In genomic region chr13:26222523-26223046, GRCh38 we compare ENCODE assay signal across 8 cellular contexts.
A peak's percentile ranks its signal among the peaks of the same experiment; 100 is the strongest.
DNase-seq lines count a peak whose midpoint lies in the region; ATAC-seq and TF ChIP-seq lines count a peak whose summit lies in the region.

No MANE protein-coding gene starts in this region.

- ATAC-seq in GM19351 (IDR thresholded peaks at IDR 0.05; ENCODE audit: unreplicated experiment): peak; percentile 36
- ATAC-seq in HG03439 (IDR thresholded peaks at IDR 0.05; ENCODE audit: unreplicated experiment): peak; percentile 53
- peak; percentile 46 for ATAC-seq in activated naive CD8-positive, alpha-beta T cell treated with anti-CD3 and anti-CD28 coated beads, Interleukin-2, amount 50 U/mL, for 24 hours

- peaks cover 24% of the 10 kb centered on the region for H3K36me3 Mint-ChIP-seq in activated naive CD8-positive, alpha-beta T cell treated with anti-CD3 and anti-CD28 coated beads, Interleukin-2, amount 50 U/mL, for 24 hours (ENCODE audit: low read depth)

- H3K4me3 Mint-ChIP-seq in activated naive CD8-positive, alpha-beta T cell treated with anti-CD3 and anti-CD28 coated beads, Interleukin-2, amount 50 U/mL, for 24 hours: peak overlapping the region; percentile 97

- H3K4me3 ChIP-seq in AG10803 (ENCODE audit: low read length): peak overlapping the region; percentile 94
- peak overlapping the region; percentile 84 for H3K4me3 ChIP-seq in iPS-20b (ENCODE audit: low read length)
- peak overlapping the region; percentile 71 to 94 for H3K4me3 ChIP-seq in stomach smooth muscle (ENCODE audit: low read length in 2 of 2)

- H3K27me3 ChIP-seq in iPS-20b (ENCODE audit: insufficient read depth, low read length): peaks cover 7% of the 10 kb centered on the region; the same call in 1 of the 2 replicates
- no peaks in the 10 kb centered on the region for H3K27me3 ChIP-seq in stomach smooth muscle (ENCODE audit: control insufficient read depth in 1 of 2, insufficient read depth in 2 of 2, low read length in 2 of 2)

- H3K27ac ChIP-seq in iPS-20b (ENCODE audit: low read length): peak overlapping the region; percentile 91
- H3K27ac ChIP-seq in stomach smooth muscle (ENCODE audit: low read length): peak overlapping the region; percentile 92

- DNase-seq in AG10803 (ENCODE audit: low read depth): no peak
- no peak for DNase-seq in activated naive CD8-positive, alpha-beta T cell treated with anti-CD3 and anti-CD28 coated beads, Interleukin-2, amount 50 U/mL, for 24 hours
- no peak for DNase-seq in HK-2 (ENCODE audit: unreplicated experiment)
- no peak for DNase-seq in stimulated activated naive CD4-positive, alpha-beta T cell (lab: John Stamatoyannopoulos, UW)

- H3K27ac Mint-ChIP-seq in activated naive CD8-positive, alpha-beta T cell treated with anti-CD3 and anti-CD28 coated beads, Interleukin-2, amount 50 U/mL, for 24 hours: peak overlapping the region; percentile 96

- peaks cover 37% of the 10 kb centered on the region for H3K4me1 Mint-ChIP-seq in activated naive CD8-positive, alpha-beta T cell treated with anti-CD3 and anti-CD28 coated beads, Interleukin-2, amount 50 U/mL, for 24 hours

- H3K27me3 Mint-ChIP-seq in activated naive CD8-positive, alpha-beta T cell treated with anti-CD3 and anti-CD28 coated beads, Interleukin-2, amount 50 U/mL, for 24 hours: no peaks in the 10 kb centered on the region

- no peaks in the 10 kb centered on the region for H3K9me3 Mint-ChIP-seq in activated naive CD8-positive, alpha-beta T cell treated with anti-CD3 and anti-CD28 coated beads, Interleukin-2, amount 50 U/mL, for 24 hours

- H3K36me3 ChIP-seq in iPS-20b (ENCODE audit: insufficient read depth, low read depth, low read length) (peaks cover 31% of the 10 kb centered on the region), stomach smooth muscle (ENCODE audit: control insufficient read depth in 2 of 2, insufficient read depth in 2 of 2, low read length in 2 of 2) (peaks cover 9 to 15% of the 10 kb centered on the region in 2 donors)

- H3K4me1 ChIP-seq in iPS-20b (ENCODE audit: insufficient read depth, low read length) (no peaks in the 10 kb centered on the region; the same call in 1 of the 2 replicates), stomach smooth muscle (ENCODE audit: control insufficient read depth, insufficient read depth, low read length) (peaks cover 12% of the 10 kb centered on the region)

- no peaks in the 10 kb centered on the region for H3K9me3 ChIP-seq in iPS-20b (ENCODE audit: insufficient read depth, low read depth, low read length)
- no peaks in the 10 kb centered on the region for H3K9me3 ChIP-seq in stomach smooth muscle (ENCODE audit: control insufficient read depth in 2 of 2, low read length in 2 of 2)

- H3K9ac ChIP-seq in iPS-20b (ENCODE audit: low read depth, low read length) (peak overlapping the region; percentile 96), stomach smooth muscle (ENCODE audit: low read length in 2 of 2) (peak overlapping the region; percentile 79 to 96)

- TF ChIP-seq CTCF in AG10803 (conservative IDR thresholded peaks at IDR 0.05; ENCODE audit: low read length): 0 out of 2 replicates have a peak, but pooled peaks have one; percentile 9
